ENCODE assay signal across 8 cellular contexts in the genomic region with DNA sequence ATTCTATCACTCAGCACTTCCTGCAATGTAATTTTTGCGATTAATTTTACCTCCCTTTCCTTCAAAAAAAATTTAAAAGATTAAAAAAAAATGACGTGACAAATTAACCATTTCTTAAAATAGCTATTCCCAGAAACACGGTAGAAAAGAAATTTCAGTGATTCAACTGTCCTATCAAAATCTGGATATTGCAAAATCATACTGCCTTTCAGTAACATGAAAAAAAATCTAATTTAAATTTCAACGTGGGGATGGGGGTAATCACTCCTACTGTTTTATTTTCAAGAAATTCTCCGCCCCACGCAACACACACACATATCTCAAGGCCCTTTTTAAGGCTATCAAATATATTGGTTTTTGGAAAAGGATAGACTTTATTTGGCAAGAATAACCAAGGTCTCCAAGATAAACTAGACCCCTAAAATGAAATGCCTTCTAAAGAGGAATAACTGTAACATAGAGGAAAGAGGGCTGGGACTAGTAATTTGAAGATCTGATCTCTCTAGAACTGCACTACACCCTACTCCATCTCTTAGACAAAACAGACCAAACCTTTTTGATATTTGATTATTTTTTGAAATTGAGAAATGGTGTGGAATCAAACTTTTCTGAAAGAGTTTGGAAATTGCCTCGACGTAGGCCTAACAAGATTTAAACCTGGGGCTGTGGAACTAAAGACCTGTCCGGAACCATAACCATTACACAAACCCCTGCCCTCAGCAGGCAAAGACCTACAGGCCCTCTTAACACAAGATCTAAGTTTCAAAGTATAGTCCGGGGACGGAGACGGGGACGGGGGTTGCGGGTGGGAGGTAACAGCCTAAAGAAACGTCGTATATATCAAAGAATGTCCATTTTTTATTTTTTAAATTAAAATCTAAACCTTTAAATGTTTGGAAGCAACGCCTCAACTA. TPM values are rescaled to one million over a fixed set of nuclear protein-coding genes. Genes with fewer than 3 reads are reported as not detected.
A peak's percentile ranks its signal among the peaks of the same experiment; 100 is the strongest.
DNase-seq lines count a peak whose midpoint lies in the region; ATAC-seq and TF ChIP-seq lines count a peak whose summit lies in the region.

No MANE protein-coding gene starts in this region.

- TF ChIP-seq POLR2A in right lobe of liver (IDR thresholded peaks at IDR 0.05) = no peak
- no peak for TF ChIP-seq POLR2A in thyroid gland (IDR thresholded peaks at IDR 0.05)

- H3K4me3 ChIP-seq in MM.1S (ENCODE audit: low read length) (peak overlapping the region; percentile 71), cardiac fibroblast (replicated peaks in 1 of 2; ENCODE audit: low read depth in 2 of 2, low read length in 2 of 2) (peak overlapping the region; percentile 79 to 83), right lobe of liver (peak overlapping the region; percentile 61 to 93 (median 87)), thyroid gland (replicated peaks in 1 of 3) (peak overlapping the region in 2 of 3 donors; percentile 69 to 76)

- no peaks in the 10 kb centered on the region for H3K36me3 ChIP-seq in ES-I3 (ENCODE audit: insufficient read depth, low read length)
- 0 out of 2 replicates have a peak, but pooled peaks cover 4% of the 10 kb centered on the region for H3K36me3 ChIP-seq in MM.1S (replicated peaks; ENCODE audit: insufficient read depth, low read length)
- peaks cover 0 to 4% (median 0%) of the 10 kb centered on the region in 4 donors for H3K36me3 ChIP-seq in right lobe of liver
- H3K36me3 ChIP-seq in thyroid gland = no peaks in the 10 kb centered on the region

- H3K4me1 ChIP-seq in ES-I3 (ENCODE audit: insufficient read depth, low read length) (peaks cover 12% of the 10 kb centered on the region), MM.1S (ENCODE audit: low read length) (peaks cover 11% of the 10 kb centered on the region), right lobe of liver (peaks cover 0 to 23% (median 6%) of the 10 kb centered on the region in 4 donors), thyroid gland (peaks cover 10 to 11% of the 10 kb centered on the region in 2 donors)

- ATAC-seq in right lobe of liver (no peak), HG02571 (IDR thresholded peaks at IDR 0.05; ENCODE audit: unreplicated experiment) (no peak)

- DNase-seq in MM.1S (no peak), cardiac fibroblast (ENCODE audit: low read depth in 2 of 2) (peak in 1 of 2 donors; percentile 50), right lobe of liver (peak in 1 of 3 donors; percentile 37), thyroid gland (peak in 1 of 2 donors; percentile 17), NCI-H2029 treated with DMSO at 0.1 percent for 48 hours (lab: John Stamatoyannopoulos, UW) (no peak), NCI-H226 (no peak)

- no peaks in the 10 kb centered on the region for H3K9me2 ChIP-seq in MM.1S (replicated peaks; ENCODE audit: insufficient read depth, low read length)

- 3% methylated on average over 17 of the region's 17 CpGs for WGBS in right lobe of liver (ENCODE audit: insufficient coverage, low coverage, low lambda C conversion rate, missing lambda C conversion rate)
- 17 to 18% methylated on average over 17 of the region's 17 CpGs for WGBS in thyroid gland, 2 donors

- TF ChIP-seq CTCF in MM.1S (IDR thresholded peaks at IDR 0.05; ENCODE audit: low read length) (no peak), cardiac fibroblast (IDR thresholded peaks at IDR 0.05; ENCODE audit: low read depth, low read length) (no peak), right lobe of liver (IDR thresholded peaks at IDR 0.05) (no peak), thyroid gland (IDR thresholded peaks at IDR 0.05) (no peak)

- H3K4me2 ChIP-seq in MM.1S (ENCODE audit: low read depth, low read length) = peak overlapping the region; percentile 54

- H3K9ac ChIP-seq in ES-I3 (ENCODE audit: low read depth, low read length) = peak overlapping the region; percentile 72
- peak overlapping the region; percentile 69 for H3K9ac ChIP-seq in MM.1S (ENCODE audit: low read length)

- H3K79me2 ChIP-seq in MM.1S (ENCODE audit: low read length) = peaks cover 52% of the 10 kb centered on the region

- H3K27me3 ChIP-seq in MM.1S (replicated peaks; ENCODE audit: insufficient read depth, low read length) (no peaks in the 10 kb centered on the region), right lobe of liver (no peaks in the 10 kb centered on the region), thyroid gland (no peaks in the 10 kb centered on the region)

- H3F3A ChIP-seq in MM.1S (ENCODE audit: insufficient read depth, low read length) = 0 out of 2 replicates have a peak, but pooled peaks cover 7% of the 10 kb centered on the region

- H3K9me3 ChIP-seq in ES-I3 (ENCODE audit: control insufficient read depth, insufficient read depth, low read length) = no peaks in the 10 kb centered on the region
- no peaks in the 10 kb centered on the region for H3K9me3 ChIP-seq in MM.1S (replicated peaks; ENCODE audit: insufficient read depth, low read length)
- no peaks in the 10 kb centered on the region for H3K9me3 ChIP-seq in right lobe of liver
- H3K9me3 ChIP-seq in thyroid gland = no peaks in the 10 kb centered on the region

- intact Hi-C loops in right lobe of liver (cut with DNase I) (no loop called here), thyroid gland (cut with DNase I) (no loop called here)

- H3K27ac ChIP-seq in MM.1S (ENCODE audit: low read length) (peak overlapping the region; percentile 20; the same call in 1 of the 2 replicates), right lobe of liver (peak overlapping the region; percentile 92 to 98 (median 92)), thyroid gland (peak overlapping the region; percentile 92 to 98 (median 92))

- H4K20me1 ChIP-seq in MM.1S (ENCODE audit: insufficient read depth, low read length) = no peaks in the 10 kb centered on the region

- peak overlapping the region; percentile 64 for H2AFZ ChIP-seq in MM.1S (ENCODE audit: low read length)

RNA-seq across cellular contexts. Expression of gene ARNT, which starts 0.9 kb away (rescaled TPM):
- total RNA-seq in right lobe of liver (10 to 100 TPM; 24.7 to 31.9 (median 27.8) TPM), thyroid gland (10 to 100 TPM; 44.2 to 58.3 (median 51.4) TPM)

RNA-seq across cellular contexts. Expression of gene CTXND2, which starts 11.5 kb away (rescaled TPM):
- total RNA-seq in right lobe of liver (not detected), thyroid gland (not detected)

RNA-seq across cellular contexts. Expression of gene SETDB1, which starts 50.7 kb away (rescaled TPM):
- total RNA-seq in right lobe of liver = 10 to 100 TPM; 10.4 to 17.8 (median 12.9) TPM
- 10 to 100 TPM; 35.4 to 59.9 (median 44.8) TPM for total RNA-seq in thyroid gland

Comparison
In these comparisons a context has a peak if more than half of its experiments do, and no peak if none do; other contexts are left out.
1. H3K27ac ChIP-seq: peak in every context shown above with its lines; median percentile 92 in right lobe of liver; 92 in thyroid gland; 20 in MM.1S.